18 cellular contexts compared by ENCODE assay signal in the genomic region with DNA sequence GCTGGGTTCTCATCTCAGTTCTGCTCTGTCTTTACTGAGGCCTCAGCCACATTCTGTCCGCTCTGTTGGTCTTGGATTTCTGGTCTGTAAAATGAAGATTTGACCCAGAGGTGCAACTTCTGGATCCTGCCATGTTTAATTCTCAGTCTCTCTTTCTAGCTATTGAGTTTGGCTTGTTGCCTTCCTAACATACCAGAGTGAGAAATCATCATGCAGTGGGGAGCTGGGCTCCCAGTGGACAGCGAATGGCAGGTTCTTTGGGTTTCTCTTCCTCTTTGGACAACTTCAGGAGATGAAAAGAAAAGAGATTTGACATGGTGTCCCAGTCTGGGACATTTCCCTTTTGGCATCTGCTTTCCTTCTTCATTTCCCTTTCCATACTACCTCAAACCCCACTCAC.
DNase-seq lines count a peak whose midpoint lies in the region; ATAC-seq and TF ChIP-seq lines count a peak whose summit lies in the region.
"Had no signal": no experiment of that assay in that cellular context is flagged by ENCODE, and none has a peak within 500 bp of the region (broad histone marks: within the 10 kb centered on the region; RNA-seq: fewer than 3 reads in every experiment).

No MANE protein-coding gene starts in this region.

- peaks cover 0 to 4% of the 10 kb centered on the region in 2 donors for H3K9me3 Mint-ChIP-seq in activated naive CD4-positive, alpha-beta T cell treated with anti-CD3 and anti-CD28 coated beads, Interleukin-2, amount 50 U/mL, for 72 hours
- peaks cover 3% of the 10 kb centered on the region for H3K9me3 Mint-ChIP-seq in activated naive CD4-positive, alpha-beta T cell treated with anti-CD3 and anti-CD28 coated beads for 36 hours
- H3K9me3 Mint-ChIP-seq: central memory CD8-positive, alpha-beta T cell; T-helper 1 cell treated with Interleukin-12 subunit alpha and Interleukin-12 subunit beta and Interleukin-4 antibody, amounts not matched to agents 30 μg/mL and 1 μg/mL, for 36 hours had no signal

- intact Hi-C loops in gastrocnemius medialis (cut with DNase I; ENCODE audit: low total_unique reads) (no loop called here), aorta (cut with DNase I) (no loop called here)
- intact Hi-C loops in activated naive CD4-positive, alpha-beta T cell treated with anti-CD3 and anti-CD28 coated beads for 36 hours (cut with micrococcal nuclease), result no loop called here

- H3K9me3 ChIP-seq in gastrocnemius medialis (no peaks in the 10 kb centered on the region), aorta (ENCODE audit: control insufficient read depth, low read length) (peaks cover 2% of the 10 kb centered on the region)
- H3K9me3 ChIP-seq: psoas muscle had no signal

- no peaks in the 10 kb centered on the region for H3K4me1 Mint-ChIP-seq in activated naive CD4-positive, alpha-beta T cell treated with anti-CD3 and anti-CD28 coated beads for 36 hours (ENCODE audit: low read depth)
- H3K4me1 Mint-ChIP-seq: CD8-positive, alpha-beta memory T cell; central memory CD8-positive, alpha-beta T cell; naive thymus-derived CD4-positive, alpha-beta T cell had no signal

- H3K4me1 ChIP-seq in gastrocnemius medialis (peaks cover 0 to 3% of the 10 kb centered on the region in 2 donors), aorta (ENCODE audit: control insufficient read depth in 1 of 2, insufficient read depth in 2 of 2, low read length in 2 of 2) (peaks cover 0 to 3% of the 10 kb centered on the region in 2 donors)

- TF ChIP-seq CTCF in astrocyte of the spinal cord (IDR thresholded peaks at IDR 0.05; ENCODE audit: low read depth, low read length) (no peak), gastrocnemius medialis (IDR thresholded peaks at IDR 0.05 in 4 of 5, conservative IDR thresholded peaks at IDR 0.05 in 1 of 5) (no peak)

- peak; percentile 59 for DNase-seq in A172 (ENCODE audit: low spot score)
- peak; percentile 62 for DNase-seq in HT1080 (ENCODE audit: low read depth)
- DNase-seq in astrocyte of the spinal cord (ENCODE audit: low read depth, low spot score), result peak; percentile 74
- DNase-seq in glomerular visceral epithelial cell (ENCODE audit: extremely low spot score), result peak; percentile 37
- no peak for DNase-seq in gastrocnemius medialis
- DNase-seq in activated naive CD4-positive, alpha-beta T cell treated with anti-CD3 and anti-CD28 coated beads, Interleukin-2, amount 50 U/mL, for 72 hours (ENCODE audit: low spot score in 2 of 2), result no peak
- DNase-seq in aorta, result no peak
- no peak for DNase-seq in activated naive CD4-positive, alpha-beta T cell treated with anti-CD3 and anti-CD28 coated beads for 36 hours
- DNase-seq: 8988T; activated naive CD4-positive, alpha-beta T cell treated with Interleukin-2 at 50 U/mL for 16 hours; CD8-positive, alpha-beta memory T cell; naive thymus-derived CD4-positive, alpha-beta T cell; NCI-H2081 treated with DMSO at 0.1 percent for 48 hours; NCI-H774; psoas muscle; substantia nigra had no signal

- H3K27ac ChIP-seq in gastrocnemius medialis (no peak overlapping the region), aorta (ENCODE audit: low read depth in 1 of 2, low read length in 2 of 2) (no peak overlapping the region)
- H3K27ac ChIP-seq: psoas muscle had no signal

- TF ChIP-seq POLR2A in gastrocnemius medialis (IDR thresholded peaks at IDR 0.05), result no peak

- no peak overlapping the region for H3K4me3 Mint-ChIP-seq in activated naive CD4-positive, alpha-beta T cell treated with anti-CD3 and anti-CD28 coated beads for 36 hours
- H3K4me3 Mint-ChIP-seq: CD8-positive, alpha-beta memory T cell; central memory CD8-positive, alpha-beta T cell; naive thymus-derived CD4-positive, alpha-beta T cell; T-helper 1 cell treated with Interleukin-12 subunit alpha and Interleukin-12 subunit beta and Interleukin-4 antibody, amounts not matched to agents 30 μg/mL and 1 μg/mL, for 36 hours had no signal

- CTCF ChIA-PET in activated naive CD4-positive, alpha-beta T cell treated with anti-CD3 and anti-CD28 coated beads for 36 hours (lab: Charles Lee), result no interaction called here

- H3K4me3 ChIP-seq in astrocyte of the spinal cord (ENCODE audit: low read depth, low read length) (no peak overlapping the region), gastrocnemius medialis (no peak overlapping the region), aorta (ENCODE audit: low read length in 2 of 2) (no peak overlapping the region)
- H3K4me3 ChIP-seq: psoas muscle had no signal

- in situ Hi-C loops in astrocyte of the spinal cord (cut with HindIII; ENCODE audit: low sequenced_read_pairs), result no loop called here
- in situ Hi-C loops in gastrocnemius medialis (cut with MboI; ENCODE audit: low sequenced_read_pairs in 4 of 4), result no loop called here

- no peaks in the 10 kb centered on the region for H3K36me3 Mint-ChIP-seq in activated naive CD4-positive, alpha-beta T cell treated with anti-CD3 and anti-CD28 coated beads, Interleukin-2, amount 50 U/mL, for 72 hours
- no peaks in the 10 kb centered on the region for H3K36me3 Mint-ChIP-seq in activated naive CD4-positive, alpha-beta T cell treated with anti-CD3 and anti-CD28 coated beads for 36 hours (ENCODE audit: low read depth)
- H3K36me3 Mint-ChIP-seq: CD8-positive, alpha-beta memory T cell; naive thymus-derived CD4-positive, alpha-beta T cell had no signal

- WGBS in aorta, 2 donors, result 47 to 51% methylated on average over 2 of the region's 2 CpGs

- no peaks in the 10 kb centered on the region for H3K27me3 Mint-ChIP-seq in activated naive CD4-positive, alpha-beta T cell treated with anti-CD3 and anti-CD28 coated beads for 36 hours (ENCODE audit: low read depth)
- H3K27me3 Mint-ChIP-seq: CD8-positive, alpha-beta memory T cell; central memory CD8-positive, alpha-beta T cell had no signal

- no peak for ATAC-seq in gastrocnemius medialis
- no peak for ATAC-seq in activated naive CD4-positive, alpha-beta T cell treated with anti-CD3 and anti-CD28 coated beads, Interleukin-2, amount 50 U/mL, for 72 hours
- ATAC-seq in aorta (ENCODE audit: low FRiP score), result no peak
- ATAC-seq: naive thymus-derived CD4-positive, alpha-beta T cell; psoas muscle had no signal

- H3K36me3 ChIP-seq in gastrocnemius medialis, result no peaks in the 10 kb centered on the region
- H3K36me3 ChIP-seq in aorta (ENCODE audit: control insufficient read depth in 1 of 2, insufficient read depth in 2 of 2, low read length in 1 of 2), result no peaks in the 10 kb centered on the region

- H3K27ac Mint-ChIP-seq in activated naive CD4-positive, alpha-beta T cell treated with anti-CD3 and anti-CD28 coated beads, Interleukin-2, amount 50 U/mL, for 72 hours, result no peak overlapping the region
- no peak overlapping the region for H3K27ac Mint-ChIP-seq in activated naive CD4-positive, alpha-beta T cell treated with anti-CD3 and anti-CD28 coated beads for 36 hours
- H3K27ac Mint-ChIP-seq: CD8-positive, alpha-beta memory T cell; naive thymus-derived CD4-positive, alpha-beta T cell; T-helper 1 cell treated with Interleukin-12 subunit alpha and Interleukin-12 subunit beta and Interleukin-4 antibody, amounts not matched to agents 30 μg/mL and 1 μg/mL, for 36 hours had no signal

- H3K27me3 ChIP-seq in gastrocnemius medialis (no peaks in the 10 kb centered on the region), aorta (ENCODE audit: control insufficient read depth in 1 of 2, insufficient read depth in 2 of 2, low read length in 1 of 2) (no peaks in the 10 kb centered on the region)

Comparison
In these comparisons a context has a peak if more than half of its experiments do, and no peak if none do; other contexts are left out.
1. DNase-seq: peak in A172 (single experiment), HT1080 (single experiment), astrocyte of the spinal cord (single experiment) and glomerular visceral epithelial cell (single experiment); none in gastrocnemius medialis (0 of 2), activated naive CD4-positive, alpha-beta T cell treated with anti-CD3 and anti-CD28 coated beads, Interleukin-2, amount 50 U/mL, for 72 hours (0 of 2), aorta (0 of 2) and activated naive CD4-positive, alpha-beta T cell treated with anti-CD3 and anti-CD28 coated beads for 36 hours (single experiment).